In genomic region chr20:4607287-4607713, GRCh38 we compare ENCODE assay signal across 9 cellular contexts.
DNase-seq lines count a peak whose midpoint lies in the region; ATAC-seq lines count a peak whose summit lies in the region.
"Had no signal": no experiment of that assay in that cellular context is flagged by ENCODE, and none has a peak within 500 bp of the region (broad histone marks: within the 10 kb centered on the region; RNA-seq: fewer than 3 reads in every experiment).

No MANE protein-coding gene starts in this region.

- H3K4me1 Mint-ChIP-seq in activated CD4-positive, alpha-beta memory T cell treated with anti-CD3 and anti-CD28 coated beads, Interleukin-2, amount 10 ng/mL, durations not matched to agents 7 days and 5 days, result no peaks in the 10 kb centered on the region

- H3K27me3 Mint-ChIP-seq in activated CD4-positive, alpha-beta memory T cell treated with anti-CD3 and anti-CD28 coated beads, Interleukin-2, amount 10 ng/mL, durations not matched to agents 7 days and 5 days, result peaks cover 27% of the 10 kb centered on the region

- peak; percentile 59 for ATAC-seq in HG02938 (IDR thresholded peaks at IDR 0.05; ENCODE audit: unreplicated experiment)
- ATAC-seq in GM21619 (IDR thresholded peaks at IDR 0.05; ENCODE audit: unreplicated experiment), result no peak

- peak; percentile 6 for DNase-seq in DMS153 (lab: John Stamatoyannopoulos, UW)
- peak; percentile 31 for DNase-seq in NCI-H774 (lab: John Stamatoyannopoulos, UW)
- peak; percentile 60 for DNase-seq in activated CD4-positive, alpha-beta memory T cell treated with anti-CD3 and anti-CD28 coated beads, Interleukin-2, amount 10 ng/mL, durations not matched to agents 7 days and 5 days
- DNase-seq in effector CD4-positive, alpha-beta T cell, result peak; percentile 48
- DNase-seq in medulla oblongata (ENCODE audit: extremely low spot score), result peak; percentile 84
- DNase-seq in stimulated activated CD8-positive, alpha-beta memory T cell treated with anti-CD3 and anti-CD28 coated beads, Interleukin-4, amount 100 ng/mL, for 4 hours (ENCODE audit: low read depth in 2 of 2, low spot score in 1 of 2), result peak; percentile 23 to 31

- no peak overlapping the region for H3K27ac Mint-ChIP-seq in activated CD4-positive, alpha-beta memory T cell treated with anti-CD3 and anti-CD28 coated beads, Interleukin-2, amount 10 ng/mL, durations not matched to agents 7 days and 5 days
- H3K27ac Mint-ChIP-seq: activated naive CD8-positive, alpha-beta T cell had no signal

- POLR2A ChIA-PET in activated CD4-positive, alpha-beta memory T cell treated with anti-CD3 and anti-CD28 coated beads, Interleukin-2, amount 10 ng/mL, durations not matched to agents 7 days and 5 days (lab: Charles Lee), result no interaction called here

- H3K36me3 Mint-ChIP-seq in activated CD4-positive, alpha-beta memory T cell treated with anti-CD3 and anti-CD28 coated beads, Interleukin-2, amount 10 ng/mL, durations not matched to agents 7 days and 5 days (ENCODE audit: low read depth), result no peaks in the 10 kb centered on the region
- H3K36me3 Mint-ChIP-seq: activated naive CD8-positive, alpha-beta T cell had no signal

- CTCF ChIA-PET in activated CD4-positive, alpha-beta memory T cell treated with anti-CD3 and anti-CD28 coated beads, Interleukin-2, amount 10 ng/mL, durations not matched to agents 7 days and 5 days (lab: Charles Lee), result interaction anchor here (1.2 to 1.8 kb wide), 3 partner anchors 112 to 134 kb away, joined by 5 to 19 read pairs (median 6); no protein-coding TSS in a partner anchor

- H3K4me3 Mint-ChIP-seq in activated CD4-positive, alpha-beta memory T cell treated with anti-CD3 and anti-CD28 coated beads, Interleukin-2, amount 10 ng/mL, durations not matched to agents 7 days and 5 days, result no peak overlapping the region
- H3K4me3 Mint-ChIP-seq: activated naive CD8-positive, alpha-beta T cell had no signal

- no peaks in the 10 kb centered on the region for H3K9me3 Mint-ChIP-seq in activated CD4-positive, alpha-beta memory T cell treated with anti-CD3 and anti-CD28 coated beads, Interleukin-2, amount 10 ng/mL, durations not matched to agents 7 days and 5 days

Comparison
In these comparisons a context has a peak if more than half of its experiments do, and no peak if none do; other contexts are left out.
1. DNase-seq: peak in every context shown above with its lines; median percentile 84 in medulla oblongata; 60 in activated CD4-positive, alpha-beta memory T cell treated with anti-CD3 and anti-CD28 coated beads, Interleukin-2, amount 10 ng/mL, durations not matched to agents 7 days and 5 days; 48 in effector CD4-positive, alpha-beta T cell; 31 in NCI-H774; 27 in stimulated activated CD8-positive, alpha-beta memory T cell treated with anti-CD3 and anti-CD28 coated beads, Interleukin-4, amount 100 ng/mL, for 4 hours; 6 in DMS153.